ENCODE assay signal across 15 cellular contexts in genomic region chr5:4243865-4244264, GRCh38.
DNase-seq lines count a peak whose midpoint lies in the region; ATAC-seq and TF ChIP-seq lines count a peak whose summit lies in the region.
"Had no signal": no experiment of that assay in that cellular context is flagged by ENCODE, and none has a peak within 500 bp of the region (broad histone marks: within the 10 kb centered on the region; RNA-seq: fewer than 3 reads in every experiment).

No MANE protein-coding gene starts in this region.

- H3K9me3 Mint-ChIP-seq in GM23338 = no peaks in the 10 kb centered on the region
- H3K9me3 Mint-ChIP-seq in effector memory CD8-positive, alpha-beta T cell = peaks cover 9 to 10% of the 10 kb centered on the region in 2 donors

- H3K27ac Mint-ChIP-seq in GM23338 = no peak overlapping the region
- no peak overlapping the region for H3K27ac Mint-ChIP-seq in effector memory CD8-positive, alpha-beta T cell
- H3K27ac Mint-ChIP-seq: CD14-positive monocyte; CD4-positive, alpha-beta memory T cell had no signal

- H3K9me2 ChIP-seq in GM23338 (ENCODE audit: insufficient read depth) = no peaks in the 10 kb centered on the region; the same call in 1 of the 2 replicates

- peaks cover 13% of the 10 kb centered on the region for H3K4me1 Mint-ChIP-seq in GM23338
- no peaks in the 10 kb centered on the region for H3K4me1 Mint-ChIP-seq in effector memory CD8-positive, alpha-beta T cell (ENCODE audit: low read depth in 2 of 2)
- H3K4me1 Mint-ChIP-seq: CD14-positive monocyte; CD4-positive, alpha-beta memory T cell had no signal

- H3K9me3 ChIP-seq in mucosa of descending colon = peaks cover 9% of the 10 kb centered on the region
- H3K9me3 ChIP-seq: BLaER1, HAP-1 had no signal

- intact Hi-C loops in mucosa of descending colon (cut with DNase I, micrococcal nuclease) = no loop called here

- H3K4me2 ChIP-seq in GM23338 = no peak overlapping the region
- H3K4me2 ChIP-seq: BLaER1 had no signal

- TF ChIP-seq CTCF in GM23338 (conservative IDR thresholded peaks at IDR 0.05; ENCODE audit: low read depth in 2 of 2) (no peak), VCaP (conservative IDR thresholded peaks at IDR 0.05) (no peak), mucosa of descending colon (IDR thresholded peaks at IDR 0.05) (no peak)

- H3K27me3 ChIP-seq in GM23338 (ENCODE audit: insufficient read depth) = no peaks in the 10 kb centered on the region
- H3K27me3 ChIP-seq: BLaER1 had no signal

- no peaks in the 10 kb centered on the region for H3K36me3 Mint-ChIP-seq in GM23338 (ENCODE audit: low read depth)
- no peaks in the 10 kb centered on the region for H3K36me3 Mint-ChIP-seq in effector memory CD8-positive, alpha-beta T cell (ENCODE audit: insufficient read depth)
- H3K36me3 Mint-ChIP-seq: CD14-positive monocyte; CD4-positive, alpha-beta memory T cell had no signal

- no peaks in the 10 kb centered on the region for H3K79me2 ChIP-seq in GM23338 (replicated peaks; ENCODE audit: insufficient read depth)

- H3K4me1 ChIP-seq in GM23338 (ENCODE audit: insufficient read depth) = no peaks in the 10 kb centered on the region
- no peaks in the 10 kb centered on the region for H3K4me1 ChIP-seq in mucosa of descending colon (ENCODE audit: low read depth)
- H3K4me1 ChIP-seq: BLaER1, HAP-1 had no signal

- ATAC-seq in GM23338 = no peak
- ATAC-seq in mucosa of descending colon = peak; percentile 56
- ATAC-seq in HG03521 (IDR thresholded peaks at IDR 0.05; ENCODE audit: unreplicated experiment) = no peak
- no peak for ATAC-seq in effector memory CD8-positive, alpha-beta T cell (replicated peaks)
- no peak for ATAC-seq in GM21576 (IDR thresholded peaks at IDR 0.05; ENCODE audit: unreplicated experiment)
- ATAC-seq: GM12878 had no signal

- no peaks in the 10 kb centered on the region for H3K36me3 ChIP-seq in GM23338 (ENCODE audit: insufficient read depth)
- no peaks in the 10 kb centered on the region for H3K36me3 ChIP-seq in mucosa of descending colon (ENCODE audit: low read depth)
- H3K36me3 ChIP-seq: BLaER1, HAP-1 had no signal

- DNase-seq in GM23338 (ENCODE audit: low spot score) = no peak
- no peak for DNase-seq in mucosa of descending colon
- DNase-seq in effector CD4-positive, alpha-beta T cell = no peak
- DNase-seq in effector memory CD8-positive, alpha-beta T cell = no peak
- DNase-seq: 8988T; Calu3; CD4-positive, alpha-beta memory T cell; DMS79 treated with DMSO at 0.1 percent for 48 hours had no signal

- H4K20me1 ChIP-seq in GM23338 (replicated peaks; ENCODE audit: insufficient read depth) = no peaks in the 10 kb centered on the region
- H4K20me1 ChIP-seq: BLaER1 had no signal

- no peaks in the 10 kb centered on the region for H3K27me3 Mint-ChIP-seq in GM23338 (ENCODE audit: insufficient read depth, low read depth, poor library complexity)
- no peaks in the 10 kb centered on the region for H3K27me3 Mint-ChIP-seq in effector memory CD8-positive, alpha-beta T cell
- H3K27me3 Mint-ChIP-seq: CD4-positive, alpha-beta memory T cell had no signal

- no peaks in the 10 kb centered on the region for H3F3A ChIP-seq in GM23338 (replicated peaks; ENCODE audit: low read depth)

- H3K4me3 ChIP-seq in GM23338 = no peak overlapping the region
- H3K4me3 ChIP-seq in mucosa of descending colon = no peak overlapping the region
- H3K4me3 ChIP-seq: BLaER1, GM12878, HAP-1 had no signal

- H3K4me3 Mint-ChIP-seq in GM23338 = no peak overlapping the region
- no peak overlapping the region for H3K4me3 Mint-ChIP-seq in effector memory CD8-positive, alpha-beta T cell
- H3K4me3 Mint-ChIP-seq: CD14-positive monocyte; CD4-positive, alpha-beta memory T cell had no signal

- H2AFZ ChIP-seq in GM23338 = peak overlapping the region; percentile 58

- no peak overlapping the region for H3K27ac ChIP-seq in GM23338 (ENCODE audit: low read depth)
- peak overlapping the region; percentile 56; the same call in 1 of the 2 replicates for H3K27ac ChIP-seq in VCaP
- H3K27ac ChIP-seq: BLaER1 had no signal

TF ChIP-seq in GM23338, 12 proteins besides CTCF, POLR2A, EP300 and RAD21:
- no peak for TF ChIP-seq STAT1 (IDR thresholded peaks at IDR 0.05; ENCODE audit: unreplicated experiment)
- TF ChIP-seq CREB1 (CRISPR knock-in tag; IDR thresholded peaks at IDR 0.05; ENCODE audit: low read depth) = no peak
- TF ChIP-seq ZNF114 (CRISPR knock-in tag; IDR thresholded peaks at IDR 0.05) = no peak
- no peak for TF ChIP-seq ZNF462 (CRISPR knock-in tag; IDR thresholded peaks at IDR 0.05)
- no peak for TF ChIP-seq ZNF331 (CRISPR knock-in tag; IDR thresholded peaks at IDR 0.05; ENCODE audit: low read depth)
- no peak for TF ChIP-seq ETS1 (IDR thresholded peaks at IDR 0.05)
- no peak for TF ChIP-seq EZH2phosphoT487 (IDR thresholded peaks at IDR 0.05; ENCODE audit: unreplicated experiment)
- TF ChIP-seq JUNB (IDR thresholded peaks at IDR 0.05; ENCODE audit: unreplicated experiment) = no peak
- no peak for TF ChIP-seq EZH2 (IDR thresholded peaks at IDR 0.05; ENCODE audit: low read depth, unreplicated experiment)
- TF ChIP-seq POLR2AphosphoS5 (IDR thresholded peaks at IDR 0.05; ENCODE audit: low read depth) = no peak
TF ChIP-seq in GM23338: peak in this region for 0.
